ENCODE assay signal across 19 cellular contexts in genomic region chr4:153647975-153648374, GRCh38.
"Had no signal": no experiment of that assay in that cellular context is flagged by ENCODE, and none has a peak within 500 bp of the region (broad histone marks: within the 10 kb centered on the region; RNA-seq: fewer than 3 reads in every experiment).

No MANE protein-coding gene starts in this region.

- H3K27me3 Mint-ChIP-seq: activated B cell treated with CpG ODN at 0.5 μM for 24 hours; activated CD8-positive, alpha-beta T cell treated with anti-CD3 and anti-CD28 coated beads for 36 hours; activated naive CD4-positive, alpha-beta T cell treated with anti-CD3 and anti-CD28 coated beads, Interleukin-2, amount 10 ng/mL, durations not matched to agents 7 days and 5 days; activated T-cell treated with anti-CD3 and anti-CD28 coated beads, Interleukin-2, amount 50 U/mL, for 24 hours; stimulated activated naive CD8-positive, alpha-beta T cell treated with anti-CD3 and anti-CD28 coated beads, Interleukin-15, amount 100 ng/mL, for 72 hours had no signal

- DNase-seq: activated B cell treated with CpG ODN at 0.5 μM for 24 hours; activated CD4-positive, alpha-beta T cell treated with anti-CD3 and anti-CD28 coated beads for 48 hours; activated CD8-positive, alpha-beta T cell treated with anti-CD3 and anti-CD28 coated beads for 36 hours; activated naive CD4-positive, alpha-beta T cell treated with anti-CD3 and anti-CD28 coated beads, Interleukin-2, amount 10 ng/mL, durations not matched to agents 7 days and 5 days; activated T-cell treated with anti-CD3 and anti-CD28 coated beads, Interleukin-2, amount 50 U/mL, for 24 hours; effector CD8-positive, alpha-beta T cell; gastrocnemius medialis; heart left ventricle; left lung; stimulated activated CD8-positive, alpha-beta memory T cell treated with anti-CD3 and anti-CD28 coated beads, Interleukin-4, amount 100 ng/mL, for 48 hours; stimulated activated naive CD8-positive, alpha-beta T cell treated with anti-CD3 and anti-CD28 coated beads, Interleukin-15, amount 100 ng/mL, for 72 hours had no signal

- H3K4me1 Mint-ChIP-seq: mesothelial cell of epicardium, nephron had no signal

- H3K27ac Mint-ChIP-seq: activated B cell treated with CpG ODN at 0.5 μM for 24 hours; activated CD8-positive, alpha-beta T cell treated with anti-CD3 and anti-CD28 coated beads for 36 hours; activated naive CD4-positive, alpha-beta T cell treated with anti-CD3 and anti-CD28 coated beads, Interleukin-2, amount 10 ng/mL, durations not matched to agents 7 days and 5 days; activated T-cell treated with anti-CD3 and anti-CD28 coated beads, Interleukin-2, amount 50 U/mL, for 24 hours; mesothelial cell of epicardium; nephron; progenitor cell of endocrine pancreas; stimulated activated naive CD8-positive, alpha-beta T cell treated with anti-CD3 and anti-CD28 coated beads, Interleukin-15, amount 100 ng/mL, for 72 hours; T-helper 2 cell treated with Interferon-gamma antibody and Interleukin-4, amounts not matched to agents 5 μg/mL and 100 μg/mL, for 36 hours; type B pancreatic cell had no signal

- ATAC-seq: activated CD8-positive, alpha-beta T cell treated with anti-CD3 and anti-CD28 coated beads for 36 hours; esophagus mucosa; gastrocnemius medialis; heart left ventricle; left lung; stimulated activated naive CD8-positive, alpha-beta T cell treated with anti-CD3 and anti-CD28 coated beads, Interleukin-15, amount 100 ng/mL, for 72 hours had no signal

- H3K27ac ChIP-seq: breast epithelium, gastrocnemius medialis, suprapubic skin had no signal

- H3K4me1 ChIP-seq: breast epithelium, gastrocnemius medialis had no signal

- H3K4me3 Mint-ChIP-seq: activated B cell treated with CpG ODN at 0.5 μM for 24 hours; activated CD8-positive, alpha-beta T cell treated with anti-CD3 and anti-CD28 coated beads for 36 hours; activated naive CD4-positive, alpha-beta T cell treated with anti-CD3 and anti-CD28 coated beads, Interleukin-2, amount 10 ng/mL, durations not matched to agents 7 days and 5 days; activated T-cell treated with anti-CD3 and anti-CD28 coated beads, Interleukin-2, amount 50 U/mL, for 24 hours; mesothelial cell of epicardium; nephron; stimulated activated naive CD8-positive, alpha-beta T cell treated with anti-CD3 and anti-CD28 coated beads, Interleukin-15, amount 100 ng/mL, for 72 hours; T-helper 2 cell treated with Interferon-gamma antibody and Interleukin-4, amounts not matched to agents 5 μg/mL and 100 μg/mL, for 36 hours; type B pancreatic cell had no signal

- H3K36me3 Mint-ChIP-seq: mesothelial cell of epicardium, type B pancreatic cell had no signal

- H3K36me3 ChIP-seq: breast epithelium, gastrocnemius medialis, heart left ventricle, left lung, suprapubic skin had no signal

- H3K9me3 Mint-ChIP-seq: stimulated activated naive CD8-positive, alpha-beta T cell treated with anti-CD3 and anti-CD28 coated beads, Interleukin-15, amount 100 ng/mL, for 72 hours had no signal

- H3K27me3 ChIP-seq: breast epithelium, gastrocnemius medialis, heart left ventricle, left lung, suprapubic skin had no signal

- H3K4me3 ChIP-seq: breast epithelium, gastrocnemius medialis, heart left ventricle, left lung, suprapubic skin had no signal

- H3K9me3 ChIP-seq: gastrocnemius medialis had no signal
